Comparison of ENCODE assay signal across 1 cellular context in the genomic region with DNA sequence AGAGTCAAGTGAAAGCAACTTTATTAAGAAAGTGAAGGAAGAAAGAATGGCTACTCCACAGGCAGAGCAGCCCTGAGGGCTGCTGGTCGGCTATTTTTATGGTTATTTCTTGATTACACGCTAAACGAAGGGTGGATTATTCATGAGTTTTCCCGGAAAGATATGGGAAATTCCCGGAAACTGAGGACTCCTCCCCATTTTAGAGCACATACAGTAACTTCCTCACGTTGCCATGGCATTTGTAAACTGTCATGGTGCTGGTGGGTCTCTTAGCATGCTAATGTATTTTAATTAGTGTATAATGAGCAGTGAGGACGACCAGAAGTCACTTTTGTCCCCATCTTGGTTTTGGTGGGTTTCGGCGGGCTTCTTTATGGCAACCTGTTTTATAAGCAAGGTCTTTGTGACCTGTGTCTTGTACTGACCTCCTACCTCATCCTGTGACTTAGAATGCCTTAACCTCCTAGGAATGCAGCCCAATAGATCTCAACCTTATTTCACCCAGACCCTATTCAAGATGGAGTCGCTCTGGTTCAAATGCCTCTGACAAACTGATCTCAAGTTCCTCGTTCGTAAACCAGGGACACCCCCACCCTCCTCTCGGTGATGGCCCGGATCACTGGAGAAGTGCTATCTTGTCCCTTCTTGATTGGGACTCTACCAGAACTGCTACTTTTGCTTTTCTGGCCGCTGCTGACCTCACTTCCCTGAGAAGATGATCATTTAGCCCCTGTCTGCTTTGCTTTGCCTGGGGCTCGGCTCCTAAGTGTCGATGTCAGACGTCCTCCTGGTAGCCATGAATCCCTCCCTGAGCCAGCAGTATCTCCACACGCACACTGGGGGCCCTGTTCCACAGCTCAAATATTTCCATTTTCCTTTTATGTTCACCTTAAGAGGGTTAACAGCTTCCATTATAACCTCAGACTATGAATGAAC.
A peak's percentile ranks its signal among the peaks of the same experiment; 100 is the strongest.
TF ChIP-seq lines count a peak whose summit lies in the region.

No MANE protein-coding gene starts in this region.

TF ChIP-seq in K562, 482 proteins besides CTCF, POLR2A, EP300 and RAD21 (continued from another document):
- TF ChIP-seq, protein P1, sequence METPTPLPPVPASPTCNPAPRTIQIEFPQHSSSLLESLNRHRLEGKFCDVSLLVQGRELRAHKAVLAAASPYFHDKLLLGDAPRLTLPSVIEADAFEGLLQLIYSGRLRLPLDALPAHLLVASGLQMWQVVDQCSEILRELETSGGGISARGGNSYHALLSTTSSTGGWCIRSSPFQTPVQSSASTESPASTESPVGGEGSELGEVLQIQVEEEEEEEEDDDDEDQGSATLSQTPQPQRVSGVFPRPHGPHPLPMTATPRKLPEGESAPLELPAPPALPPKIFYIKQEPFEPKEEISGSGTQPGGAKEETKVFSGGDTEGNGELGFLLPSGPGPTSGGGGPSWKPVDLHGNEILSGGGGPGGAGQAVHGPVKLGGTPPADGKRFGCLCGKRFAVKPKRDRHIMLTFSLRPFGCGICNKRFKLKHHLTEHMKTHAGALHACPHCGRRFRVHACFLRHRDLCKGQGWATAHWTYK (CRISPR knock-in tag; IDR thresholded peaks at IDR 0.05) = peak; percentile 81
